Comparison of ENCODE assay signal across 1 cellular context in the genomic region with DNA sequence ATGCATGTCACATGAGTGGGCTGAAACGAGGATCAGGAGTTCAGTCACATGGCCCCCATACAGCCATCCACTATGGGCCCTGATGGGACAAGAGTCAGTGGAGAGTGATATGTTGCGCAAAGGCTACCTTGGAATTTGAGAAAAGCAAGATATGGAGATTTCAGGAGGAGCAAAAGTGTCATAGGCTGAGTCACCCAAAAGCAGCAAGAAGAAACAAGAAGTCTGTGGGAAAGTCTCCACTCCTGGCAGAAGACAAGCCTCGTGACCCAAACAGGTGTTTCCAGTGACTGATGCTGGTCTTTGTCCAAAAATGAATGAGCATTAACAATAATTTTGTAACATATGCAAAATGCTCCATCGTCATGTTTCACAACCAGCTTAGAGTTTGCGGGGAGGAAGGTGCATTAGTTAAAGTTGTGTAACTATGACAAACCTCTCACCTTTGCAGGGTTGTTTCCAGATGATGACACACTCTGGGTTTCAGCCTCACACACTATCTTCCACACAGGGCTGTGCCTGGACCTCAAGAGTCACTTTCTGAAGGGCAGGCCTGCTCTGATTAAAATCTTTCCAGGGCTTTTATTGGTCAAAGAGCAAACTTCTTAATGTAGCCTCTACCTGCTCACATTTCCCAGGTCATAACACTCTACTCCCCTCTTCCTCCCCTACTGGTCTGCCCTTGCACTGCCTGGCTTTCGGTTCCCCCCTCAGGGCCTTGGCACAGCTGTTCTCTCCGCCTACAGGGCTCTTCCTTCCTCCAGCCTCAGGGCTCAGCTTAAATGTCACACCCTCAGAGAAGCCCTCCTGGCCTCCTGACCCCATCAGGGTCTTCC.
TF ChIP-seq lines count a peak whose summit lies in the region.

No MANE protein-coding gene starts in this region.

TF ChIP-seq in GM12878, 131 proteins besides CTCF, POLR2A, EP300 and RAD21 (continued from another document and continues in another):
- TF ChIP-seq, protein P1, sequence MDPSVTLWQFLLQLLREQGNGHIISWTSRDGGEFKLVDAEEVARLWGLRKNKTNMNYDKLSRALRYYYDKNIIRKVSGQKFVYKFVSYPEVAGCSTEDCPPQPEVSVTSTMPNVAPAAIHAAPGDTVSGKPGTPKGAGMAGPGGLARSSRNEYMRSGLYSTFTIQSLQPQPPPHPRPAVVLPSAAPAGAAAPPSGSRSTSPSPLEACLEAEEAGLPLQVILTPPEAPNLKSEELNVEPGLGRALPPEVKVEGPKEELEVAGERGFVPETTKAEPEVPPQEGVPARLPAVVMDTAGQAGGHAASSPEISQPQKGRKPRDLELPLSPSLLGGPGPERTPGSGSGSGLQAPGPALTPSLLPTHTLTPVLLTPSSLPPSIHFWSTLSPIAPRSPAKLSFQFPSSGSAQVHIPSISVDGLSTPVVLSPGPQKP (IDR thresholded peaks at IDR 0.05; ENCODE audit: low read depth, low read length) = no peak
- TF ChIP-seq ZNF274 (IDR thresholded peaks at IDR 0.05; ENCODE audit: insufficient read depth, insufficient read length) (no peak), SRF (IDR thresholded peaks at IDR 0.05; ENCODE audit: low read depth in 2 of 2, low read length in 2 of 2) (no peak; a peak in 1 of 4 replicates), POU2F2 (IDR thresholded peaks at IDR 0.05; ENCODE audit: borderline replicate concordance, low read depth, low read length) (peak; percentile 94), CHD2 (IDR thresholded peaks at IDR 0.05; ENCODE audit: borderline replicate concordance, low read depth, low read length) (peak; percentile 77; the same call in 1 of the 2 replicates), NR2C1 (IDR thresholded peaks at IDR 0.05) (no peak), ETV6 (conservative IDR thresholded peaks at IDR 0.05 in 1 of 2, IDR thresholded peaks at IDR 0.05 in 1 of 2; ENCODE audit: borderline replicate concordance in 1 of 2, low read depth in 1 of 2) (peak in 1 of 2 experiments; percentile 79; a peak in 2 of 4 replicates), CBX5 (IDR thresholded peaks at IDR 0.05; ENCODE audit: low read depth) (peak; percentile 61; the same call in 1 of the 2 replicates), PAX8 (IDR thresholded peaks at IDR 0.05) (no peak), NFXL1 (IDR thresholded peaks at IDR 0.05; ENCODE audit: borderline replicate concordance) (no peak), RAD51 (IDR thresholded peaks at IDR 0.05) (peak; percentile 95), NFYA (IDR thresholded peaks at IDR 0.05; ENCODE audit: borderline replicate concordance, low read depth, low read length) (no peak), EED (IDR thresholded peaks at IDR 0.05; ENCODE audit: low read depth) (peak; percentile 74), GABPA (IDR thresholded peaks at IDR 0.05; ENCODE audit: low read depth) (no peak), BCL11A (IDR thresholded peaks at IDR 0.05; ENCODE audit: low read depth, low read length) (0 out of 2 replicates have a peak, but pooled peaks have one; percentile 30), CEBPB (IDR thresholded peaks at IDR 0.05; ENCODE audit: borderline replicate concordance in 1 of 2, low read depth in 2 of 2, low read length in 2 of 2) (peak in 1 of 2 experiments; percentile 48; a peak in 2 of 4 replicates), FOS (IDR thresholded peaks at IDR 0.05; ENCODE audit: borderline replicate concordance, extremely low read depth, insufficient read length) (no peak), TARDBP (IDR thresholded peaks at IDR 0.05; ENCODE audit: borderline replicate concordance) (no peak), POLR2AphosphoS5 (IDR thresholded peaks at IDR 0.05; ENCODE audit: low read length) (peak; percentile 54), SREBF1 (IDR thresholded peaks at IDR 0.05; ENCODE audit: low read length) (no peak), NFIC (IDR thresholded peaks at IDR 0.05; ENCODE audit: low read depth, low read length) (peak; percentile 85), CHD4 (IDR thresholded peaks at IDR 0.05) (no peak), ZSCAN29 (IDR thresholded peaks at IDR 0.05) (no peak; the same call in 1 of the 2 replicates), POLR2AphosphoS2 (IDR thresholded peaks at IDR 0.05; ENCODE audit: low read depth, low read length) (no peak), DPF2 (IDR thresholded peaks at IDR 0.05) (peak; percentile 93)
- TF ChIP-seq, protein P2, sequence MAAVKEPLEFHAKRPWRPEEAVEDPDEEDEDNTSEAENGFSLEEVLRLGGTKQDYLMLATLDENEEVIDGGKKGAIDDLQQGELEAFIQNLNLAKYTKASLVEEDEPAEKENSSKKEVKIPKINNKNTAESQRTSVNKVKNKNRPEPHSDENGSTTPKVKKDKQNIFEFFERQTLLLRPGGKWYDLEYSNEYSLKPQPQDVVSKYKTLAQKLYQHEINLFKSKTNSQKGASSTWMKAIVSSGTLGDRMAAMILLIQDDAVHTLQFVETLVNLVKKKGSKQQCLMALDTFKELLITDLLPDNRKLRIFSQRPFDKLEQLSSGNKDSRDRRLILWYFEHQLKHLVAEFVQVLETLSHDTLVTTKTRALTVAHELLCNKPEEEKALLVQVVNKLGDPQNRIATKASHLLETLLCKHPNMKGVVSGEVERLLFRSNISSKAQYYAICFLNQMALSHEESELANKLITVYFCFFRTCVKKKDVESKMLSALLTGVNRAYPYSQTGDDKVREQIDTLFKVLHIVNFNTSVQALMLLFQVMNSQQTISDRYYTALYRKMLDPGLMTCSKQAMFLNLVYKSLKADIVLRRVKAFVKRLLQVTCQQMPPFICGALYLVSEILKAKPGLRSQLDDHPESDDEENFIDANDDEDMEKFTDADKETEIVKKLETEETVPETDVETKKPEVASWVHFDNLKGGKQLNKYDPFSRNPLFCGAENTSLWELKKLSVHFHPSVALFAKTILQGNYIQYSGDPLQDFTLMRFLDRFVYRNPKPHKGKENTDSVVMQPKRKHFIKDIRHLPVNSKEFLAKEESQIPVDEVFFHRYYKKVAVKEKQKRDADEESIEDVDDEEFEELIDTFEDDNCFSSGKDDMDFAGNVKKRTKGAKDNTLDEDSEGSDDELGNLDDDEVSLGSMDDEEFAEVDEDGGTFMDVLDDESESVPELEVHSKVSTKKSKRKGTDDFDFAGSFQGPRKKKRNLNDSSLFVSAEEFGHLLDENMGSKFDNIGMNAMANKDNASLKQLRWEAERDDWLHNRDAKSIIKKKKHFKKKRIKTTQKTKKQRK (IDR thresholded peaks at IDR 0.05; ENCODE audit: low read depth, low read length) = no peak
- TF ChIP-seq, protein P3, sequence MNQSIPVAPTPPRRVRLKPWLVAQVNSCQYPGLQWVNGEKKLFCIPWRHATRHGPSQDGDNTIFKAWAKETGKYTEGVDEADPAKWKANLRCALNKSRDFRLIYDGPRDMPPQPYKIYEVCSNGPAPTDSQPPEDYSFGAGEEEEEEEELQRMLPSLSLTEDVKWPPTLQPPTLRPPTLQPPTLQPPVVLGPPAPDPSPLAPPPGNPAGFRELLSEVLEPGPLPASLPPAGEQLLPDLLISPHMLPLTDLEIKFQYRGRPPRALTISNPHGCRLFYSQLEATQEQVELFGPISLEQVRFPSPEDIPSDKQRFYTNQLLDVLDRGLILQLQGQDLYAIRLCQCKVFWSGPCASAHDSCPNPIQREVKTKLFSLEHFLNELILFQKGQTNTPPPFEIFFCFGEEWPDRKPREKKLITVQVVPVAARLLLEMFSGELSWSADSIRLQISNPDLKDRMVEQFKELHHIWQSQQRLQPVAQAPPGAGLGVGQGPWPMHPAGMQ (IDR thresholded peaks at IDR 0.05; ENCODE audit: borderline replicate concordance) = no peak
- TF ChIP-seq, protein P4, sequence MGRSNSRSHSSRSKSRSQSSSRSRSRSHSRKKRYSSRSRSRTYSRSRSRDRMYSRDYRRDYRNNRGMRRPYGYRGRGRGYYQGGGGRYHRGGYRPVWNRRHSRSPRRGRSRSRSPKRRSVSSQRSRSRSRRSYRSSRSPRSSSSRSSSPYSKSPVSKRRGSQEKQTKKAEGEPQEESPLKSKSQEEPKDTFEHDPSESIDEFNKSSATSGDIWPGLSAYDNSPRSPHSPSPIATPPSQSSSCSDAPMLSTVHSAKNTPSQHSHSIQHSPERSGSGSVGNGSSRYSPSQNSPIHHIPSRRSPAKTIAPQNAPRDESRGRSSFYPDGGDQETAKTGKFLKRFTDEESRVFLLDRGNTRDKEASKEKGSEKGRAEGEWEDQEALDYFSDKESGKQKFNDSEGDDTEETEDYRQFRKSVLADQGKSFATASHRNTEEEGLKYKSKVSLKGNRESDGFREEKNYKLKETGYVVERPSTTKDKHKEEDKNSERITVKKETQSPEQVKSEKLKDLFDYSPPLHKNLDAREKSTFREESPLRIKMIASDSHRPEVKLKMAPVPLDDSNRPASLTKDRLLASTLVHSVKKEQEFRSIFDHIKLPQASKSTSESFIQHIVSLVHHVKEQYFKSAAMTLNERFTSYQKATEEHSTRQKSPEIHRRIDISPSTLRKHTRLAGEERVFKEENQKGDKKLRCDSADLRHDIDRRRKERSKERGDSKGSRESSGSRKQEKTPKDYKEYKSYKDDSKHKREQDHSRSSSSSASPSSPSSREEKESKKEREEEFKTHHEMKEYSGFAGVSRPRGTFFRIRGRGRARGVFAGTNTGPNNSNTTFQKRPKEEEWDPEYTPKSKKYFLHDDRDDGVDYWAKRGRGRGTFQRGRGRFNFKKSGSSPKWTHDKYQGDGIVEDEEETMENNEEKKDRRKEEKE (IDR thresholded peaks at IDR 0.05) = no peak
- TF ChIP-seq, protein P5, sequence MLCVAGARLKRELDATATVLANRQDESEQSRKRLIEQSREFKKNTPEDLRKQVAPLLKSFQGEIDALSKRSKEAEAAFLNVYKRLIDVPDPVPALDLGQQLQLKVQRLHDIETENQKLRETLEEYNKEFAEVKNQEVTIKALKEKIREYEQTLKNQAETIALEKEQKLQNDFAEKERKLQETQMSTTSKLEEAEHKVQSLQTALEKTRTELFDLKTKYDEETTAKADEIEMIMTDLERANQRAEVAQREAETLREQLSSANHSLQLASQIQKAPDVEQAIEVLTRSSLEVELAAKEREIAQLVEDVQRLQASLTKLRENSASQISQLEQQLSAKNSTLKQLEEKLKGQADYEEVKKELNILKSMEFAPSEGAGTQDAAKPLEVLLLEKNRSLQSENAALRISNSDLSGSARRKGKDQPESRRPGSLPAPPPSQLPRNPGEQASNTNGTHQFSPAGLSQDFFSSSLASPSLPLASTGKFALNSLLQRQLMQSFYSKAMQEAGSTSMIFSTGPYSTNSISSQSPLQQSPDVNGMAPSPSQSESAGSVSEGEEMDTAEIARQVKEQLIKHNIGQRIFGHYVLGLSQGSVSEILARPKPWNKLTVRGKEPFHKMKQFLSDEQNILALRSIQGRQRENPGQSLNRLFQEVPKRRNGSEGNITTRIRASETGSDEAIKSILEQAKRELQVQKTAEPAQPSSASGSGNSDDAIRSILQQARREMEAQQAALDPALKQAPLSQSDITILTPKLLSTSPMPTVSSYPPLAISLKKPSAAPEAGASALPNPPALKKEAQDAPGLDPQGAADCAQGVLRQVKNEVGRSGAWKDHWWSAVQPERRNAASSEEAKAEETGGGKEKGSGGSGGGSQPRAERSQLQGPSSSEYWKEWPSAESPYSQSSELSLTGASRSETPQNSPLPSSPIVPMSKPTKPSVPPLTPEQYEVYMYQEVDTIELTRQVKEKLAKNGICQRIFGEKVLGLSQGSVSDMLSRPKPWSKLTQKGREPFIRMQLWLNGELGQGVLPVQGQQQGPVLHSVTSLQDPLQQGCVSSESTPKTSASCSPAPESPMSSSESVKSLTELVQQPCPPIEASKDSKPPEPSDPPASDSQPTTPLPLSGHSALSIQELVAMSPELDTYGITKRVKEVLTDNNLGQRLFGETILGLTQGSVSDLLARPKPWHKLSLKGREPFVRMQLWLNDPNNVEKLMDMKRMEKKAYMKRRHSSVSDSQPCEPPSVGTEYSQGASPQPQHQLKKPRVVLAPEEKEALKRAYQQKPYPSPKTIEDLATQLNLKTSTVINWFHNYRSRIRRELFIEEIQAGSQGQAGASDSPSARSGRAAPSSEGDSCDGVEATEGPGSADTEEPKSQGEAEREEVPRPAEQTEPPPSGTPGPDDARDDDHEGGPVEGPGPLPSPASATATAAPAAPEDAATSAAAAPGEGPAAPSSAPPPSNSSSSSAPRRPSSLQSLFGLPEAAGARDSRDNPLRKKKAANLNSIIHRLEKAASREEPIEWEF (IDR thresholded peaks at IDR 0.05; ENCODE audit: insufficient replicate concordance, low read depth, low read length) = no peak
- TF ChIP-seq, protein P6, sequence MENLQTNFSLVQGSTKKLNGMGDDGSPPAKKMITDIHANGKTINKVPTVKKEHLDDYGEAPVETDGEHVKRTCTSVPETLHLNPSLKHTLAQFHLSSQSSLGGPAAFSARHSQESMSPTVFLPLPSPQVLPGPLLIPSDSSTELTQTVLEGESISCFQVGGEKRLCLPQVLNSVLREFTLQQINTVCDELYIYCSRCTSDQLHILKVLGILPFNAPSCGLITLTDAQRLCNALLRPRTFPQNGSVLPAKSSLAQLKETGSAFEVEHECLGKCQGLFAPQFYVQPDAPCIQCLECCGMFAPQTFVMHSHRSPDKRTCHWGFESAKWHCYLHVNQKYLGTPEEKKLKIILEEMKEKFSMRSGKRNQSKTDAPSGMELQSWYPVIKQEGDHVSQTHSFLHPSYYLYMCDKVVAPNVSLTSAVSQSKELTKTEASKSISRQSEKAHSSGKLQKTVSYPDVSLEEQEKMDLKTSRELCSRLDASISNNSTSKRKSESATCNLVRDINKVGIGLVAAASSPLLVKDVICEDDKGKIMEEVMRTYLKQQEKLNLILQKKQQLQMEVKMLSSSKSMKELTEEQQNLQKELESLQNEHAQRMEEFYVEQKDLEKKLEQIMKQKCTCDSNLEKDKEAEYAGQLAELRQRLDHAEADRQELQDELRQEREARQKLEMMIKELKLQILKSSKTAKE (IDR thresholded peaks at IDR 0.05; ENCODE audit: low read depth, poor library complexity, severe bottlenecking) = peak; percentile 78
- TF ChIP-seq, protein P7, sequence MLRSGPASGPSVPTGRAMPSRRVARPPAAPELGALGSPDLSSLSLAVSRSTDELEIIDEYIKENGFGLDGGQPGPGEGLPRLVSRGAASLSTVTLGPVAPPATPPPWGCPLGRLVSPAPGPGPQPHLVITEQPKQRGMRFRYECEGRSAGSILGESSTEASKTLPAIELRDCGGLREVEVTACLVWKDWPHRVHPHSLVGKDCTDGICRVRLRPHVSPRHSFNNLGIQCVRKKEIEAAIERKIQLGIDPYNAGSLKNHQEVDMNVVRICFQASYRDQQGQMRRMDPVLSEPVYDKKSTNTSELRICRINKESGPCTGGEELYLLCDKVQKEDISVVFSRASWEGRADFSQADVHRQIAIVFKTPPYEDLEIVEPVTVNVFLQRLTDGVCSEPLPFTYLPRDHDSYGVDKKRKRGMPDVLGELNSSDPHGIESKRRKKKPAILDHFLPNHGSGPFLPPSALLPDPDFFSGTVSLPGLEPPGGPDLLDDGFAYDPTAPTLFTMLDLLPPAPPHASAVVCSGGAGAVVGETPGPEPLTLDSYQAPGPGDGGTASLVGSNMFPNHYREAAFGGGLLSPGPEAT (IDR thresholded peaks at IDR 0.05; ENCODE audit: low read depth) = peak; percentile 93
- TF ChIP-seq, protein P8, sequence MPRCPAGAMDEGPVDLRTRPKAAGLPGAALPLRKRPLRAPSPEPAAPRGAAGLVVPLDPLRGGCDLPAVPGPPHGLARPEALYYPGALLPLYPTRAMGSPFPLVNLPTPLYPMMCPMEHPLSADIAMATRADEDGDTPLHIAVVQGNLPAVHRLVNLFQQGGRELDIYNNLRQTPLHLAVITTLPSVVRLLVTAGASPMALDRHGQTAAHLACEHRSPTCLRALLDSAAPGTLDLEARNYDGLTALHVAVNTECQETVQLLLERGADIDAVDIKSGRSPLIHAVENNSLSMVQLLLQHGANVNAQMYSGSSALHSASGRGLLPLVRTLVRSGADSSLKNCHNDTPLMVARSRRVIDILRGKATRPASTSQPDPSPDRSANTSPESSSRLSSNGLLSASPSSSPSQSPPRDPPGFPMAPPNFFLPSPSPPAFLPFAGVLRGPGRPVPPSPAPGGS (IDR thresholded peaks at IDR 0.05; ENCODE audit: borderline replicate concordance, insufficient read depth, low read depth, low read length, poor library complexity, severe bottlenecking) = peak; percentile 89
